Comparison of ENCODE assay signal across 8 cellular contexts in genomic region chr1:161013104-161013590, GRCh38. TPM values are rescaled to one million over a fixed set of nuclear protein-coding genes. Genes with fewer than 3 reads are reported as not detected.
A peak's percentile ranks its signal among the peaks of the same experiment; 100 is the strongest.
DNase-seq lines count a peak whose midpoint lies in the region; ATAC-seq and TF ChIP-seq lines count a peak whose summit lies in the region.

No MANE protein-coding gene starts in this region.

- intact Hi-C loops in activated CD4-positive, alpha-beta memory T cell treated with anti-CD3 and anti-CD28 coated beads for 36 hours (cut with micrococcal nuclease) = loop anchor here (1.0 kb wide), 3 partner anchors 8 to 102 kb away; partner anchors contain the start of gene F11R
- intact Hi-C loops in testis (cut with DNase I; ENCODE audit: low total_unique reads) = no loop called here

- no peaks in the 10 kb centered on the region for H3K27me3 ChIP-seq in CD4-positive, CD25-positive, alpha-beta regulatory T cell (ENCODE audit: control insufficient read depth, insufficient read depth, low read length)
- no peaks in the 10 kb centered on the region for H3K27me3 ChIP-seq in testis

- no peaks in the 10 kb centered on the region for H3K36me3 Mint-ChIP-seq in CD4-positive, CD25-positive, alpha-beta regulatory T cell
- H3K36me3 Mint-ChIP-seq in activated CD4-positive, alpha-beta memory T cell treated with anti-CD3 and anti-CD28 coated beads for 36 hours = no peaks in the 10 kb centered on the region

- H3K27ac Mint-ChIP-seq in CD4-positive, CD25-positive, alpha-beta regulatory T cell = peak overlapping the region; percentile 97 to 98 (median 97)
- H3K27ac Mint-ChIP-seq in activated CD4-positive, alpha-beta memory T cell treated with anti-CD3 and anti-CD28 coated beads for 36 hours = peak overlapping the region; percentile 95

- no peaks in the 10 kb centered on the region for H3K36me3 ChIP-seq in CD4-positive, CD25-positive, alpha-beta regulatory T cell (ENCODE audit: control insufficient read depth, insufficient read depth, low read length)
- no peaks in the 10 kb centered on the region for H3K36me3 ChIP-seq in testis (ENCODE audit: low read depth, missing control alignments)

- H3K4me1 Mint-ChIP-seq in CD4-positive, CD25-positive, alpha-beta regulatory T cell = peaks cover 0 to 29% (median 26%) of the 10 kb centered on the region in 4 donors
- H3K4me1 Mint-ChIP-seq in activated CD4-positive, alpha-beta memory T cell treated with anti-CD3 and anti-CD28 coated beads for 36 hours (ENCODE audit: low read depth) = peaks cover 46% of the 10 kb centered on the region

- ATAC-seq in CD4-positive, CD25-positive, alpha-beta regulatory T cell (ENCODE audit: low read depth in 2 of 2) = peak; percentile 8 to 28
- ATAC-seq in HG02623 (IDR thresholded peaks at IDR 0.05; ENCODE audit: unreplicated experiment) = peak; percentile 37

- no peak for DNase-seq in CD4-positive, CD25-positive, alpha-beta regulatory T cell
- no peak for DNase-seq in activated CD4-positive, alpha-beta memory T cell treated with anti-CD3 and anti-CD28 coated beads for 36 hours
- DNase-seq in iris pigment epithelial cell (ENCODE audit: low read depth) (peak; percentile 64), testis (no peak), ureter (ENCODE audit: low spot score) (no peak), SW 1271 (lab: John Stamatoyannopoulos, UW) (no peak)
- no peak for DNase-seq in stimulated activated CD4-positive, alpha-beta T cell treated with anti-CD3 and anti-CD28 coated beads, Interleukin-2, amount 100 ng/mL, for 48 hours

- peaks cover 23% of the 10 kb centered on the region for H3K4me1 ChIP-seq in CD4-positive, CD25-positive, alpha-beta regulatory T cell (ENCODE audit: control insufficient read depth, insufficient read depth, low read length, poor library complexity, severe bottlenecking)
- H3K4me1 ChIP-seq in testis = peaks cover 5% of the 10 kb centered on the region

- 68 to 78% methylated on average over 1 of the region's 1 CpG for WGBS in testis, 2 donors

- H3K9me3 Mint-ChIP-seq in CD4-positive, CD25-positive, alpha-beta regulatory T cell = no peaks in the 10 kb centered on the region
- H3K9me3 Mint-ChIP-seq in activated CD4-positive, alpha-beta memory T cell treated with anti-CD3 and anti-CD28 coated beads for 36 hours = no peaks in the 10 kb centered on the region

- no peaks in the 10 kb centered on the region for H3K27me3 Mint-ChIP-seq in CD4-positive, CD25-positive, alpha-beta regulatory T cell
- no peaks in the 10 kb centered on the region for H3K27me3 Mint-ChIP-seq in activated CD4-positive, alpha-beta memory T cell treated with anti-CD3 and anti-CD28 coated beads for 36 hours

- H3K9me3 ChIP-seq in CD4-positive, CD25-positive, alpha-beta regulatory T cell (ENCODE audit: control insufficient read depth in 2 of 2, low read length in 2 of 2) = no peaks in the 10 kb centered on the region
- H3K9me3 ChIP-seq in testis = no peaks in the 10 kb centered on the region

- CTCF ChIA-PET in activated CD4-positive, alpha-beta memory T cell treated with anti-CD3 and anti-CD28 coated beads for 36 hours (lab: Charles Lee) = interaction anchor here (0.6 to 1.7 kb wide), 5 partner anchors 16 to 125 kb away, joined by 3 to 11 read pairs (median 4); no protein-coding TSS in a partner anchor

- TF ChIP-seq CTCF in testis (IDR thresholded peaks at IDR 0.05) = no peak

- H3K4me3 Mint-ChIP-seq in CD4-positive, CD25-positive, alpha-beta regulatory T cell = peak overlapping the region; percentile 37 to 88 (median 80)
- H3K4me3 Mint-ChIP-seq in activated CD4-positive, alpha-beta memory T cell treated with anti-CD3 and anti-CD28 coated beads for 36 hours = peak overlapping the region; percentile 73

- peak overlapping the region; percentile 75 for H3K27ac ChIP-seq in CD4-positive, CD25-positive, alpha-beta regulatory T cell (ENCODE audit: insufficient read depth, low read length, poor library complexity, severe bottlenecking)
- H3K27ac ChIP-seq in testis = peak overlapping the region; percentile 53 to 78

- no peak for TF ChIP-seq POLR2A in testis (IDR thresholded peaks at IDR 0.05)

- POLR2A ChIA-PET in activated CD4-positive, alpha-beta memory T cell treated with anti-CD3 and anti-CD28 coated beads for 36 hours (lab: Charles Lee) = interaction anchor here (0.7 to 1.7 kb wide), 7 partner anchors 8 to 57 kb away, joined by 3 to 6 read pairs (median 4); partner anchors contain the start of genes ARHGAP30 and TSTD1

- H3K4me3 ChIP-seq in CD4-positive, CD25-positive, alpha-beta regulatory T cell (ENCODE audit: low read depth, low read length) = peak overlapping the region; percentile 80
- no peak overlapping the region for H3K4me3 ChIP-seq in testis

RNA-seq across cellular contexts. Expression of gene F11R, which starts 7.8 kb away (rescaled TPM):
- 18.4 TPM for total RNA-seq in CD4-positive, CD25-positive, alpha-beta regulatory T cell
- 10 to 100 TPM in 1 of 4 donors, 1 to 10 TPM in 3; 6.3 to 11.2 (median 7.9) TPM for polyA plus RNA-seq in CD4-positive, CD25-positive, alpha-beta regulatory T cell
- total RNA-seq in activated CD4-positive, alpha-beta memory T cell treated with anti-CD3 and anti-CD28 coated beads for 36 hours = 10 to 100 TPM; 21.3 to 25.3 TPM
- total RNA-seq in testis (10 to 100 TPM; 34.5 to 38.3 TPM), ureter (166 TPM)
- polyA plus RNA-seq in testis (ENCODE audit: insufficient read depth, low read depth, low replicate concordance) = 54.0 TPM

RNA-seq across cellular contexts. Expression of gene TSTD1, which starts 25.6 kb away (rescaled TPM):
- 61.3 TPM for total RNA-seq in CD4-positive, CD25-positive, alpha-beta regulatory T cell
- polyA plus RNA-seq in CD4-positive, CD25-positive, alpha-beta regulatory T cell = 100 to 1,000 TPM; 340 to 451 (median 422) TPM
- total RNA-seq in activated CD4-positive, alpha-beta memory T cell treated with anti-CD3 and anti-CD28 coated beads for 36 hours = 10 to 100 TPM; 70.2 to 77.7 TPM
- total RNA-seq in testis = 100 to 1,000 TPM; 100 to 103 TPM
- polyA plus RNA-seq in testis (ENCODE audit: insufficient read depth, low read depth, low replicate concordance) = 52.2 TPM
- 79.8 TPM for total RNA-seq in ureter

RNA-seq across cellular contexts. Expression of gene USF1, which starts 32.6 kb away (rescaled TPM):
- total RNA-seq in CD4-positive, CD25-positive, alpha-beta regulatory T cell = 102 TPM
- polyA plus RNA-seq in CD4-positive, CD25-positive, alpha-beta regulatory T cell = 1 to 10 TPM; 4.2 to 8.1 (median 6.1) TPM
- total RNA-seq in activated CD4-positive, alpha-beta memory T cell treated with anti-CD3 and anti-CD28 coated beads for 36 hours = 10 to 100 TPM; 43.4 to 43.7 TPM
- total RNA-seq in testis = 10 to 100 TPM; 50.8 to 61.9 TPM
- 38.8 TPM for polyA plus RNA-seq in testis (ENCODE audit: insufficient read depth, low read depth, low replicate concordance)
- total RNA-seq in ureter = 70.7 TPM

RNA-seq across cellular contexts. Expression of gene ARHGAP30, which starts 56.5 kb away (rescaled TPM):
- total RNA-seq in CD4-positive, CD25-positive, alpha-beta regulatory T cell = 204 TPM
- polyA plus RNA-seq in CD4-positive, CD25-positive, alpha-beta regulatory T cell = 100 to 1,000 TPM; 144 to 159 (median 151) TPM
- total RNA-seq in activated CD4-positive, alpha-beta memory T cell treated with anti-CD3 and anti-CD28 coated beads for 36 hours = 100 to 1,000 TPM; 171 to 178 TPM
- total RNA-seq in testis (1 to 10 TPM in 1 of 2 donors, under 1 TPM in 1; 0.79 to 1.6 TPM), ureter (12.1 TPM)
- 5.4 TPM for polyA plus RNA-seq in testis (ENCODE audit: insufficient read depth, low read depth, low replicate concordance)

RNA-seq across cellular contexts. Expression of gene ITLN2, which starts 58.5 kb away (rescaled TPM):
- total RNA-seq in CD4-positive, CD25-positive, alpha-beta regulatory T cell = not detected
- polyA plus RNA-seq in CD4-positive, CD25-positive, alpha-beta regulatory T cell = not detected
- not detected for total RNA-seq in activated CD4-positive, alpha-beta memory T cell treated with anti-CD3 and anti-CD28 coated beads for 36 hours
- total RNA-seq in testis = 1 to 10 TPM in 1 of 2 donors, not detected in 1; 6.4 TPM
- 1.5 TPM for polyA plus RNA-seq in testis (ENCODE audit: insufficient read depth, low read depth, low replicate concordance)
- total RNA-seq in ureter = not detected
